Comparison of ENCODE assay signal across 8 cellular contexts in the genomic region with DNA sequence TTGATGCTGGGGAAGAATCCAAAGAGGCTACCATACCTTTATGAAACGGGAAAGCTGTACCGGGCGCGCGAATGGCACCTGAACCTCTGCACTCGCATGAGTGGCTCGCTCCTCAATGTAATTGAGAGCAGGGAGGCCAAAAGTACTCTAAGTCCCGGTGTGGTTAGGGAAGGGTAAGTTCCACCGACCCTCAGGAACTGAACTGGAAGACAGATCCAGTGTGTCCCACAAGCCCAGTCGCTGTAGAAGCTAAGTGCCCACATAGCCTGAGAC. TPM values are rescaled to one million over a fixed set of nuclear protein-coding genes. Genes with fewer than 3 reads are reported as not detected.
DNase-seq lines count a peak whose midpoint lies in the region; ATAC-seq and TF ChIP-seq lines count a peak whose summit lies in the region.

No MANE protein-coding gene starts in this region.

- H4K20me1 ChIP-seq in OCI-LY1 (ENCODE audit: insufficient read depth, low read length) = peaks cover 3% of the 10 kb centered on the region; the same call in 1 of the 2 replicates

- H3K4me2 ChIP-seq in OCI-LY1 (ENCODE audit: low read length) = peak overlapping the region; percentile 95

- intact Hi-C loops in colonic mucosa (cut with DNase I) = loop anchor here (5.0 kb wide), 1 partner anchor 66 kb away; the partner anchor contains the start of gene RAB13

- peaks cover 28% of the 10 kb centered on the region; the same call in 1 of the 2 replicates for H3K36me3 ChIP-seq in OCI-LY1 (ENCODE audit: insufficient read depth, low read length)
- H3K36me3 ChIP-seq in colonic mucosa = no peaks in the 10 kb centered on the region

- DNase-seq in GM12865 (ENCODE audit: low read depth) = no peak
- DNase-seq in colonic mucosa = peak; percentile 32
- DNase-seq in epidermal melanocyte (ENCODE audit: insufficient read length, low spot score) = no peak

- no peaks in the 10 kb centered on the region for H3F3A ChIP-seq in OCI-LY1 (ENCODE audit: insufficient read depth, low read length)

- H3K79me2 ChIP-seq in OCI-LY1 (ENCODE audit: insufficient read depth, low read length) = peaks cover 54% of the 10 kb centered on the region

- H3K4me3 ChIP-seq in GM12865 (ENCODE audit: low read depth, low read length) (peak overlapping the region; percentile 94), OCI-LY1 (ENCODE audit: low read depth, low read length, poor library complexity, severe bottlenecking) (peak overlapping the region; percentile 83), colonic mucosa (peak overlapping the region; percentile 67), mononuclear cell (ENCODE audit: low read length) (peak overlapping the region; percentile 54)

- TF ChIP-seq CTCF in GM12865 (IDR thresholded peaks at IDR 0.05; ENCODE audit: insufficient read depth, low read depth, low read length, missing control alignments) (no peak), OCI-LY1 (IDR thresholded peaks at IDR 0.05; ENCODE audit: low read length) (no peak), colonic mucosa (IDR thresholded peaks at IDR 0.05) (no peak)

- H3K27ac ChIP-seq in OCI-LY1 (ENCODE audit: low read depth, low read length, poor library complexity, severe bottlenecking) (peak overlapping the region; percentile 70), colonic mucosa (peak overlapping the region; percentile 72)

- peak overlapping the region; percentile 87 for H3K9ac ChIP-seq in OCI-LY1 (ENCODE audit: low read length)
- peak overlapping the region; percentile 60 to 90 for H3K9ac ChIP-seq in colonic mucosa (ENCODE audit: low read depth in 2 of 2, low read length in 2 of 2)

- ATAC-seq in GM19351 (IDR thresholded peaks at IDR 0.05; ENCODE audit: unreplicated experiment) = no peak
- ATAC-seq in HG03159 (IDR thresholded peaks at IDR 0.05; ENCODE audit: unreplicated experiment) = no peak
- no peak for ATAC-seq in GM21360 (IDR thresholded peaks at IDR 0.05; ENCODE audit: unreplicated experiment)

- no peaks in the 10 kb centered on the region for H3K9me2 ChIP-seq in OCI-LY1 (ENCODE audit: low read depth, low read length)

- H3K27me3 ChIP-seq in OCI-LY1 (ENCODE audit: insufficient read depth, low read length) (no peaks in the 10 kb centered on the region), colonic mucosa (no peaks in the 10 kb centered on the region), mononuclear cell (ENCODE audit: insufficient read depth, low read length) (no peaks in the 10 kb centered on the region)

- H3K9me3 ChIP-seq in OCI-LY1 (ENCODE audit: low read length) (no peaks in the 10 kb centered on the region), colonic mucosa (no peaks in the 10 kb centered on the region), mononuclear cell (ENCODE audit: low read depth, low read length) (no peaks in the 10 kb centered on the region)

- no peak overlapping the region for H2AFZ ChIP-seq in OCI-LY1 (ENCODE audit: low read length)

- H3K4me1 ChIP-seq in OCI-LY1 (ENCODE audit: insufficient read depth, low read length, severe bottlenecking) (peaks cover 34% of the 10 kb centered on the region), colonic mucosa (peaks cover 16% of the 10 kb centered on the region), mononuclear cell (ENCODE audit: insufficient read depth, low read length) (peaks cover 45% of the 10 kb centered on the region)

RNA-seq across cellular contexts. Expression of gene GATAD2B, which starts 1.0 kb away (rescaled TPM):
- total RNA-seq in colonic mucosa (10 to 100 TPM; 32.5 to 36.5 TPM), mononuclear cell (15.5 TPM)

RNA-seq across cellular contexts. Expression of gene DENND4B, which starts 24.8 kb away (rescaled TPM):
- total RNA-seq in colonic mucosa (10 to 100 TPM; 26.9 to 45.6 TPM), mononuclear cell (37.3 TPM)

RNA-seq across cellular contexts. Expression of gene CRTC2, which starts 36.7 kb away (rescaled TPM):
- total RNA-seq in colonic mucosa = 10 to 100 TPM; 26.9 to 40.7 TPM
- 31.2 TPM for total RNA-seq in mononuclear cell

RNA-seq across cellular contexts. Expression of gene SLC39A1, which starts 41.6 kb away (rescaled TPM):
- total RNA-seq in colonic mucosa (10 to 100 TPM; 76.8 to 90.9 TPM), mononuclear cell (15.8 TPM)

RNA-seq across cellular contexts. Expression of gene CREB3L4, which starts 46.0 kb away (rescaled TPM):
- 10 to 100 TPM; 19.0 to 37.1 TPM for total RNA-seq in colonic mucosa
- total RNA-seq in mononuclear cell = 2.4 TPM
